Comparison of ENCODE assay signal across 25 cellular contexts in genomic region chr19:48805452-48805851, GRCh38. TPM values are rescaled to one million over a fixed set of nuclear protein-coding genes. Genes with fewer than 3 reads are reported as not detected.
"Had no signal": no experiment of that assay in that cellular context is flagged by ENCODE, and none has a peak within 500 bp of the region (broad histone marks: within the 10 kb centered on the region; RNA-seq: fewer than 3 reads in every experiment).

No MANE protein-coding gene starts in this region.

- H3K27me3 ChIP-seq: cardiac muscle cell, esophagus muscularis mucosa, gastrocnemius medialis, neural progenitor cell, right lobe of liver, testis, tibial nerve, upper lobe of right lung had no signal

- H3K27ac ChIP-seq: cardiac muscle cell, coronary artery, esophagus muscularis mucosa, neural progenitor cell, parathyroid adenoma, psoas muscle, testis, upper lobe of right lung had no signal

- H3K4me3 ChIP-seq: cardiac muscle cell, coronary artery, esophagus muscularis mucosa, gastrocnemius medialis, neural progenitor cell, psoas muscle, testis, tibial nerve, upper lobe of right lung had no signal

- H2AFZ ChIP-seq: neural progenitor cell, parathyroid adenoma had no signal

- H3K4me1 ChIP-seq: parathyroid adenoma had no signal

- H3K27ac Mint-ChIP-seq: natural killer cell; stimulated activated memory B cell treated with anti-CD40 and anti-IgM and Interleukin-4, amounts not matched to agents 10 μg/mL and 1 μg/mL and 100 μg/mL, for 72 hours; stimulated activated naive CD8-positive, alpha-beta T cell treated with anti-CD3 and anti-CD28 coated beads, Interleukin-15, Interleukin-2, amounts not matched to agents 100 ng/mL and 50 ng/mL, for 24 hours had no signal

- DNase-seq: effector CD8-positive, alpha-beta T cell; gastrocnemius medialis; kidney; natural killer cell; occipital lobe; psoas muscle; retina; right lobe of liver; stimulated activated CD4-positive, alpha-beta T cell treated with anti-CD3 and anti-CD28 coated beads, Interleukin-4, amount 100 ng/mL, for 1 hour; testis; upper lobe of right lung had no signal

- H3K4me3 Mint-ChIP-seq: natural killer cell; stimulated activated memory B cell treated with anti-CD40 and anti-IgM and Interleukin-4, amounts not matched to agents 10 μg/mL and 1 μg/mL and 100 μg/mL, for 72 hours; stimulated activated naive CD8-positive, alpha-beta T cell treated with anti-CD3 and anti-CD28 coated beads, Interleukin-15, Interleukin-2, amounts not matched to agents 100 ng/mL and 50 ng/mL, for 24 hours had no signal

- H3K9me3 Mint-ChIP-seq: natural killer cell; neural progenitor cell; stimulated activated memory B cell treated with anti-CD40 and anti-IgM and Interleukin-4, amounts not matched to agents 10 μg/mL and 1 μg/mL and 100 μg/mL, for 72 hours; stimulated activated naive CD8-positive, alpha-beta T cell treated with anti-CD3 and anti-CD28 coated beads, Interleukin-15, Interleukin-2, amounts not matched to agents 100 ng/mL and 50 ng/mL, for 24 hours had no signal

- H3K36me3 ChIP-seq: cardiac muscle cell, gastrocnemius medialis, neural progenitor cell, right lobe of liver, upper lobe of right lung had no signal

- H3K27me3 Mint-ChIP-seq: stimulated activated memory B cell treated with anti-CD40 and anti-IgM and Interleukin-4, amounts not matched to agents 10 μg/mL and 1 μg/mL and 100 μg/mL, for 72 hours; stimulated activated naive CD8-positive, alpha-beta T cell treated with anti-CD3 and anti-CD28 coated beads, Interleukin-15, Interleukin-2, amounts not matched to agents 100 ng/mL and 50 ng/mL, for 24 hours had no signal

- H3K4me2 ChIP-seq: neural progenitor cell had no signal

- H3K36me3 Mint-ChIP-seq: natural killer cell, neural progenitor cell had no signal

- H3K9ac ChIP-seq: neural progenitor cell, parathyroid adenoma had no signal

- H3K9me3 ChIP-seq: esophagus muscularis mucosa, gastrocnemius medialis, psoas muscle, right lobe of liver, testis, tibial nerve, upper lobe of right lung had no signal

RNA-seq across cellular contexts. Expression of gene FGF21, which starts 50.1 kb away (rescaled TPM):
- total RNA-seq: cardiac muscle cell, cerebellum, dermis microvascular lymphatic vessel endothelial cell, esophagus muscularis mucosa, fibroblast of villous mesenchyme, gastrocnemius medialis, kidney, mucosa of gallbladder, myocyte, natural killer cell, occipital lobe, testis, tibial nerve, upper lobe of right lung had no signal
- polyA plus RNA-seq: cardiac muscle cell had no signal

RNA-seq across cellular contexts. Expression of gene FUT1, which starts 53.0 kb away (rescaled TPM):
- polyA plus RNA-seq: cardiac muscle cell had no signal

RNA-seq across cellular contexts. Expression of gene IZUMO1, which starts 58.7 kb away (rescaled TPM):
- total RNA-seq: cardiac muscle cell, esophagus muscularis mucosa, natural killer cell had no signal
- polyA plus RNA-seq: cardiac muscle cell, liver had no signal
